In the genomic region with DNA sequence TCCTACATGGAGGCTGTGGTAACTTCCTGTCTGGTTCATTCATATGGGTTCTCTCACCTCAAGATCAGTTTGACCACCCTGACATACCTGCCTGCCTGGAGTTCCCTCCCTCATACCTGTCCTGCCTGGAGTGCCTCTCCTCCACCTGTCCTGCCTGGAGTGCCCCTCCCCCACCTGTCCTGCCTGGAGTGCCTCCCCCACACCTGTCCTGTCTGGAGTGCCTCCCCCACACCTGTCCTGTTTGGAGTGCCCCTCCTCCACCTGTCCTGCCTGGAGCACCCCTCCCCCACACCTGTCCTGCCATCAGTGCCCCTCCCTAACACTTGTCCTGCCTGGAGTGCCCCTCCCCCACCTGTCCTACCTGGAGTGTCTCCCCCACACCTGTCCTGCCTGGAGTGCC, we compare ENCODE assay signal across 22 cellular contexts.
"Had no signal": no experiment of that assay in that cellular context is flagged by ENCODE, and none has a peak within 500 bp of the region (broad histone marks: within the 10 kb centered on the region; RNA-seq: fewer than 3 reads in every experiment).

No MANE protein-coding gene starts in this region.

- DNase-seq: activated CD4-positive, alpha-beta T cell treated with anti-CD3 and anti-CD28 coated beads for 4 hours; activated CD8-positive, alpha-beta memory T cell treated with anti-CD3 and anti-CD28 coated beads, Interleukin-2, amount 50 U/mL, for 4 hours; activated CD8-positive, alpha-beta T cell treated with anti-CD3 and anti-CD28 coated beads for 36 hours; activated effector memory CD4-positive, alpha-beta T cell treated with anti-CD3 and anti-CD28 coated beads, Interleukin-2, amount 50 U/mL, for 16 hours; activated T-cell treated with anti-CD3 and anti-CD28 coated beads, Interleukin-2, amount 50 U/mL, for 48 hours; amygdala; central memory CD4-positive, alpha-beta T cell; colonic mucosa; esophagus squamous epithelium; glutamatergic neuron; hypothalamus; left ventricle myocardium superior; occipital lobe; stimulated activated CD4-positive, alpha-beta T cell treated with anti-CD3 and anti-CD28 coated beads, Interleukin-15, amount 100 ng/mL, for 24 hours; stimulated activated CD4-positive, alpha-beta T cell treated with anti-CD3 and anti-CD28 coated beads, Interleukin-4, amount 100 ng/mL, for 1 hour; stimulated activated naive CD4-positive, alpha-beta T cell; T-helper 17 cell had no signal

- H3K27me3 Mint-ChIP-seq: activated CD8-positive, alpha-beta T cell treated with anti-CD3 and anti-CD28 coated beads for 36 hours; activated naive CD8-positive, alpha-beta T cell; brain; natural killer cell treated with Interleukin-12 subunit alpha and Interleukin-12 subunit beta and Interleukin-15 and Interleukin-18, amount 100 ng/mL, for 72 hours; progenitor cell of endocrine pancreas; T-helper 17 cell had no signal

- H3K27ac Mint-ChIP-seq: activated CD8-positive, alpha-beta T cell treated with anti-CD3 and anti-CD28 coated beads for 36 hours; activated naive CD8-positive, alpha-beta T cell; natural killer cell treated with Interleukin-12 subunit alpha and Interleukin-12 subunit beta and Interleukin-15 and Interleukin-18, amount 100 ng/mL, for 72 hours; progenitor cell of endocrine pancreas; T-helper 17 cell had no signal

- ATAC-seq: activated CD8-positive, alpha-beta T cell treated with anti-CD3 and anti-CD28 coated beads for 36 hours; left ventricle myocardium superior; T-helper 17 cell had no signal

- H3K36me3 Mint-ChIP-seq: activated naive CD8-positive, alpha-beta T cell had no signal

- H3K4me1 Mint-ChIP-seq: T-helper 17 cell had no signal

- H3K9me3 Mint-ChIP-seq: activated CD8-positive, alpha-beta T cell treated with anti-CD3 and anti-CD28 coated beads for 36 hours; brain had no signal

- H3K4me1 ChIP-seq: colonic mucosa, esophagus squamous epithelium, right atrium auricular region had no signal

- H3K36me3 ChIP-seq: colonic mucosa, esophagus squamous epithelium, right atrium auricular region had no signal

- H3K27ac ChIP-seq: colonic mucosa, esophagus squamous epithelium, right atrium auricular region had no signal

- H3K4me3 Mint-ChIP-seq: activated CD8-positive, alpha-beta T cell treated with anti-CD3 and anti-CD28 coated beads for 36 hours; activated naive CD8-positive, alpha-beta T cell; brain; natural killer cell treated with Interleukin-12 subunit alpha and Interleukin-12 subunit beta and Interleukin-15 and Interleukin-18, amount 100 ng/mL, for 72 hours; T-helper 17 cell had no signal

- H3K4me3 ChIP-seq: colonic mucosa, esophagus squamous epithelium, right atrium auricular region had no signal

- H3K9me3 ChIP-seq: colonic mucosa, esophagus squamous epithelium, right atrium auricular region had no signal

- H3K27me3 ChIP-seq: colonic mucosa, esophagus squamous epithelium, right atrium auricular region had no signal
